In genomic region chr10:22103701-22104100, GRCh38 we compare ENCODE assay signal across 9 cellular contexts.
DNase-seq lines count a peak whose midpoint lies in the region; ATAC-seq and TF ChIP-seq lines count a peak whose summit lies in the region.
"Had no signal": no experiment of that assay in that cellular context is flagged by ENCODE, and none has a peak within 500 bp of the region (broad histone marks: within the 10 kb centered on the region; RNA-seq: fewer than 3 reads in every experiment).

No MANE protein-coding gene starts in this region.

- no peak overlapping the region for H3K18ac ChIP-seq in mesenchymal stem cell (ENCODE audit: low read depth in 1 of 2, low read length in 2 of 2)

- H3K4ac ChIP-seq in mesenchymal stem cell (ENCODE audit: low read depth in 1 of 2, low read length in 2 of 2) = no peak overlapping the region

- no peaks in the 10 kb centered on the region for H3K4me1 ChIP-seq in mesenchymal stem cell (ENCODE audit: control insufficient read depth, insufficient read depth, low read depth, low read length)

- no peaks in the 10 kb centered on the region for H3K27me3 ChIP-seq in mesenchymal stem cell (ENCODE audit: control insufficient read depth in 1 of 2, insufficient read depth in 1 of 2, low read length in 2 of 2)

- no peak for ATAC-seq in GM21786 (IDR thresholded peaks at IDR 0.05; ENCODE audit: unreplicated experiment)
- no peak for ATAC-seq in HG02970 (IDR thresholded peaks at IDR 0.05; ENCODE audit: low FRiP score, unreplicated experiment)

- no peaks in the 10 kb centered on the region for H3K79me1 ChIP-seq in mesenchymal stem cell (replicated peaks; ENCODE audit: low read length, poor library complexity, severe bottlenecking)

- no peak overlapping the region for H3K4me3 Mint-ChIP-seq in nephron progenitor cell

- H3K27ac Mint-ChIP-seq in nephron progenitor cell = no peak overlapping the region

- no peaks in the 10 kb centered on the region for H3K27me3 Mint-ChIP-seq in nephron progenitor cell (ENCODE audit: low read depth, poor library complexity)

- H3K4me3 ChIP-seq in HFF-Myc (replicated peaks; ENCODE audit: low read depth, low read length) (no peak overlapping the region), mesenchymal stem cell (ENCODE audit: insufficient read depth in 1 of 2, low read depth in 1 of 2, low read length in 2 of 2) (no peak overlapping the region)

- H3K9ac ChIP-seq in mesenchymal stem cell (ENCODE audit: low read length) = no peak overlapping the region

- H2BK15ac ChIP-seq in mesenchymal stem cell (ENCODE audit: low read depth, poor library complexity, severe bottlenecking) = no peak overlapping the region

- DNase-seq in GM03348 (ENCODE audit: low spot score) (peak; percentile 6), HFF-Myc (ENCODE audit: extremely low read depth, low read depth) (no peak), amniotic epithelial cell (ENCODE audit: low read depth) (peak; percentile 16), nephron progenitor cell (no peak), NCI-H2196 (lab: John Stamatoyannopoulos, UW; ENCODE audit: unreplicated experiment) (no peak), mesenchymal stem cell (no peak)
- DNase-seq: NCI-H2107 had no signal

- no peak overlapping the region for H2AFZ ChIP-seq in mesenchymal stem cell (ENCODE audit: low read depth, low read length)

- H2AK5ac ChIP-seq in mesenchymal stem cell (ENCODE audit: low read length, severe bottlenecking) = no peak overlapping the region

- no peaks in the 10 kb centered on the region for H3K36me3 ChIP-seq in mesenchymal stem cell (ENCODE audit: control insufficient read depth in 1 of 2, insufficient read depth in 2 of 2, low read depth in 1 of 2, low read length in 2 of 2)

- TF ChIP-seq CTCF in HFF-Myc (IDR thresholded peaks at IDR 0.05; ENCODE audit: low read depth, low read length, missing control alignments) (peak; percentile 32), nephron progenitor cell (IDR thresholded peaks at IDR 0.05) (peak; percentile 34)

- no peak overlapping the region for H3K23ac ChIP-seq in mesenchymal stem cell (ENCODE audit: low read length in 2 of 2)

- H3K9me3 Mint-ChIP-seq in nephron progenitor cell = peaks cover 9% of the 10 kb centered on the region

- H4K8ac ChIP-seq in mesenchymal stem cell (ENCODE audit: low read length) = no peak overlapping the region

- H3K36me3 Mint-ChIP-seq in nephron progenitor cell (ENCODE audit: low read depth) = no peaks in the 10 kb centered on the region

- H3K27ac ChIP-seq in mesenchymal stem cell (ENCODE audit: low read length, poor library complexity, severe bottlenecking) = no peak overlapping the region

- H3K14ac ChIP-seq in mesenchymal stem cell (ENCODE audit: low read length in 2 of 2) = peak overlapping the region in 1 of 2 experiments; percentile 48

- H2BK120ac ChIP-seq in mesenchymal stem cell (ENCODE audit: low read depth, low read length) = no peak overlapping the region

- H3K9me3 ChIP-seq in mesenchymal stem cell (ENCODE audit: control insufficient read depth, low read length) = no peaks in the 10 kb centered on the region

- no peak overlapping the region for H2BK5ac ChIP-seq in mesenchymal stem cell (ENCODE audit: low read depth, low read length, poor library complexity, severe bottlenecking)

- 39% methylated on average over 1 of the region's 1 CpG for WGBS in mesenchymal stem cell

- no peak overlapping the region for H3K4me2 ChIP-seq in mesenchymal stem cell (ENCODE audit: low read length, poor library complexity, severe bottlenecking)

- H2BK12ac ChIP-seq in mesenchymal stem cell (ENCODE audit: low read length in 2 of 2) = no peak overlapping the region

- H4K91ac ChIP-seq in mesenchymal stem cell (ENCODE audit: low read length) = no peak overlapping the region

- peaks cover 13% of the 10 kb centered on the region for H3K4me1 Mint-ChIP-seq in nephron progenitor cell

Comparison
In these comparisons a context has a peak if more than half of its experiments do, and no peak if none do; other contexts are left out.
1. DNase-seq: peak in GM03348 (single experiment) and amniotic epithelial cell (single experiment); none in HFF-Myc (single experiment), nephron progenitor cell (single experiment), NCI-H2196 (single experiment) and mesenchymal stem cell (single experiment).